In the genomic region with DNA sequence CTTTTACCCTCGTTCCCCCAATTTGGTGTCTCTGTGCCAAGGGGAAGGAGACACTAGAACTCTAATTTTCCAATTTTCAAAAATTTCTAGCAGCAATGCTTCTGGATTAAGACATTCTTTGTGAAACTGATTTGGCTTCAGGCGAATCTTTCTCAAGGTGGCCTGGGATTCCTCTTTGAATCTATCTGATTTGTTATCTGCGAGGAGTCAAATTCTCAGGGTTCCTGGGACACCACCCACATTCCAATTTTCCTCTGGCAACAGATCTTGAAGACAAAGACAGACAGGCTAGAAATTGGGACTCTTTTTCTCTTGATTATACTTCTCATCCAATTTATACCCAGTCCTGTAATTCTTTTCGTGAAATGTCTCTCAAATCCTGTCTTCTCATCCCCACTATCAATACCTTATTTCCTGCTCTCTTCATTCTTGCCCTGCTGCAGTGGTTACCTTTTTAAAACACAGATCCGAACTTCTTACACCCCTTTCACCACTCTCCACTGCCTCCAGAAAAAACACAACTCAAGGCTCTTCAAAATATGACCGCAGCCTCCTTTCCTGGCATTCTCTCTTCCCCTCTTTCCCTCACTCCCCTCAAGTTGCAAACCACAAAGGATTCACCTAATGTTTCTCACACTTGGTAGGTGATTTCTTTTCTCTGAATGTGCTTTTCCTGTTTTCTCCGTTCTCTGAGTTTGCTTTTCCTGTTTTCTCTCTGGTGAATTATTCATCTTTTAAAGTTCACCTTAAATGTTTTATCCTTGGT, we compare ENCODE assay signal across 1 cellular context.
TF ChIP-seq lines count a peak whose summit lies in the region.

No MANE protein-coding gene starts in this region.

TF ChIP-seq in HCT116, 20 proteins besides CTCF, POLR2A, EP300 and RAD21 (continued from another document):
- TF ChIP-seq, protein P1, sequence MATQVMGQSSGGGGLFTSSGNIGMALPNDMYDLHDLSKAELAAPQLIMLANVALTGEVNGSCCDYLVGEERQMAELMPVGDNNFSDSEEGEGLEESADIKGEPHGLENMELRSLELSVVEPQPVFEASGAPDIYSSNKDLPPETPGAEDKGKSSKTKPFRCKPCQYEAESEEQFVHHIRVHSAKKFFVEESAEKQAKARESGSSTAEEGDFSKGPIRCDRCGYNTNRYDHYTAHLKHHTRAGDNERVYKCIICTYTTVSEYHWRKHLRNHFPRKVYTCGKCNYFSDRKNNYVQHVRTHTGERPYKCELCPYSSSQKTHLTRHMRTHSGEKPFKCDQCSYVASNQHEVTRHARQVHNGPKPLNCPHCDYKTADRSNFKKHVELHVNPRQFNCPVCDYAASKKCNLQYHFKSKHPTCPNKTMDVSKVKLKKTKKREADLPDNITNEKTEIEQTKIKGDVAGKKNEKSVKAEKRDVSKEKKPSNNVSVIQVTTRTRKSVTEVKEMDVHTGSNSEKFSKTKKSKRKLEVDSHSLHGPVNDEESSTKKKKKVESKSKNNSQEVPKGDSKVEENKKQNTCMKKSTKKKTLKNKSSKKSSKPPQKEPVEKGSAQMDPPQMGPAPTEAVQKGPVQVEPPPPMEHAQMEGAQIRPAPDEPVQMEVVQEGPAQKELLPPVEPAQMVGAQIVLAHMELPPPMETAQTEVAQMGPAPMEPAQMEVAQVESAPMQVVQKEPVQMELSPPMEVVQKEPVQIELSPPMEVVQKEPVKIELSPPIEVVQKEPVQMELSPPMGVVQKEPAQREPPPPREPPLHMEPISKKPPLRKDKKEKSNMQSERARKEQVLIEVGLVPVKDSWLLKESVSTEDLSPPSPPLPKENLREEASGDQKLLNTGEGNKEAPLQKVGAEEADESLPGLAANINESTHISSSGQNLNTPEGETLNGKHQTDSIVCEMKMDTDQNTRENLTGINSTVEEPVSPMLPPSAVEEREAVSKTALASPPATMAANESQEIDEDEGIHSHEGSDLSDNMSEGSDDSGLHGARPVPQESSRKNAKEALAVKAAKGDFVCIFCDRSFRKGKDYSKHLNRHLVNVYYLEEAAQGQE (IDR thresholded peaks at IDR 0.05; ENCODE audit: low read depth), result no peak
- no peak for TF ChIP-seq YY1 (IDR thresholded peaks at IDR 0.05; ENCODE audit: extremely low read depth, insufficient replicate concordance, low read depth, low read length)
- TF ChIP-seq CEBPB (IDR thresholded peaks at IDR 0.05; ENCODE audit: low read depth), result no peak
- no peak for TF ChIP-seq FOSL1 (IDR thresholded peaks at IDR 0.05; ENCODE audit: low read depth)
- TF ChIP-seq POLR2AphosphoS5 (IDR thresholded peaks at IDR 0.05; ENCODE audit: low read depth, low read length), result no peak
- TF ChIP-seq TCF7L2 (IDR thresholded peaks at IDR 0.05; ENCODE audit: borderline replicate concordance, extremely low read depth, insufficient read depth, insufficient read length), result no peak
- no peak for TF ChIP-seq SP1 (IDR thresholded peaks at IDR 0.05; ENCODE audit: low read depth)
- no peak for TF ChIP-seq ZFX (IDR thresholded peaks at IDR 0.05)
